9 cellular contexts compared by ENCODE assay signal in the genomic region with DNA sequence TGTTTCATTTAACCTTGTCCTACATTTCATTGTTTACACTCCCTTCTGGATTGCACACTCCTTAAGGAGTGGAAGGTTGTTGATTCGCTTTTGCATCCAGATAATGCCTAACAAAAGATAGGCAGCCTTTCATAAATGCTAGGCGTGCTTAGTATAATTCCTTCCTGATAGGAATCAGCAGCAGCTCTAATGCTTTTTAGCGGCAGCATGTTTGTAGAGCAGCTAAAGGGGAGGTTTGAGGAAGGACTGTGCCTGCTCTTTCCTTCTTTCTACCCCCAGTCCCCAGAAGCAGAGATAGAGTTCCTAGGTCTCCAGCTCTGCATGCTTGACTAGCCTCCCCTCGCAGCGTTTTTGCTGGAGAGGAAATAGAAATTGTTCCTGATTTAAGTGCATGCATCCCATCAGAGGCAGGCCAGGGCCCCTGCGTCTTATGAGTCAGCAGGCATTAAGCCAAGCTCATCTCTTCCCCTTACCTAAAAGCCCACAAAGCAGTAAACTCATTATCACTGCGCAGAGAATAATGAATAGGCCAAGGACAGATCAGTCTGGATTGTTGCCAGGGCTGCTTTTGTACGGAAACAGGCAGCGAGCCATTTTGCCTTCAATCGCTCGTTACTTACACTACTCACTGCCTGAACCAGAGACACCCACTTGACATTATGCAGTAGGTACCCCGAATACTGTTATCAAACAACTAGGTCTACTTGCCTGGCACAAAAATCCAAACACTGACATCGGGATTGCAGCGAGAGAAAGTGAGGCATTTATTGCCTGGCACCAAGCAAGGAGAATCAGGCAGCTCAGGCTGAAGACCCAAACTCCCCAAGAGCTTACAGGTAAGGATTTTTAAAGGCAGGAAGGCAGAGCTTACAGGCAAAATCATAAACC. TPM values are rescaled to one million over a fixed set of nuclear protein-coding genes. Genes with fewer than 3 reads are reported as not detected.
DNase-seq lines count a peak whose midpoint lies in the region; ATAC-seq and TF ChIP-seq lines count a peak whose summit lies in the region.
"Had no signal": no experiment of that assay in that cellular context is flagged by ENCODE, and none has a peak within 500 bp of the region (broad histone marks: within the 10 kb centered on the region; RNA-seq: fewer than 3 reads in every experiment).

No MANE protein-coding gene starts in this region.

- no peaks in the 10 kb centered on the region for H3K9me3 ChIP-seq in right lobe of liver

- H3K4me2 ChIP-seq in GM23338 = no peak overlapping the region

- H3K36me3 Mint-ChIP-seq in GM23338 (ENCODE audit: low read depth) = peaks cover 6% of the 10 kb centered on the region

- WGBS in right lobe of liver (ENCODE audit: insufficient coverage, low coverage, low lambda C conversion rate, missing lambda C conversion rate) = 45% methylated on average over 13 of the region's 14 CpGs

- peak overlapping the region; percentile 54 for H2AFZ ChIP-seq in GM23338

- H4K20me1 ChIP-seq in GM23338 (replicated peaks; ENCODE audit: insufficient read depth) = no peaks in the 10 kb centered on the region

- ATAC-seq in GM23338 (no peak), right lobe of liver (peak; percentile 61 to 87 (median 73)), HG03045 (IDR thresholded peaks at IDR 0.05; ENCODE audit: unreplicated experiment) (no peak), HG03039 (IDR thresholded peaks at IDR 0.05; ENCODE audit: unreplicated experiment) (no peak)

- 0 out of 2 replicates have a peak overlapping the region, but pooled peaks have one; percentile 3 for H3K27ac Mint-ChIP-seq in GM23338

- no peaks in the 10 kb centered on the region for H3K27me3 Mint-ChIP-seq in GM23338 (ENCODE audit: insufficient read depth, low read depth, poor library complexity)

- H3K27me3 ChIP-seq in GM23338 (ENCODE audit: insufficient read depth) = no peaks in the 10 kb centered on the region
- no peaks in the 10 kb centered on the region for H3K27me3 ChIP-seq in right lobe of liver

- H3K79me2 ChIP-seq in GM23338 (replicated peaks; ENCODE audit: insufficient read depth) = no peaks in the 10 kb centered on the region

- H3K36me3 ChIP-seq in GM23338 (ENCODE audit: insufficient read depth) (no peaks in the 10 kb centered on the region), right lobe of liver (no peaks in the 10 kb centered on the region)

- intact Hi-C loops in right lobe of liver (cut with DNase I) = no loop called here

- peaks cover 14% of the 10 kb centered on the region for H3K4me1 Mint-ChIP-seq in GM23338

- H3K9me3 Mint-ChIP-seq in GM23338 = peaks cover 18% of the 10 kb centered on the region

- H3K4me1 ChIP-seq in GM23338 (ENCODE audit: insufficient read depth) = no peaks in the 10 kb centered on the region; the same call in 1 of the 2 replicates
- H3K4me1 ChIP-seq in right lobe of liver = no peaks in the 10 kb centered on the region

- DNase-seq in GM23338 (ENCODE audit: low spot score) (no peak), NCI-H2171 (lab: John Stamatoyannopoulos, UW) (peak; percentile 37), astrocyte of the cerebellum (ENCODE audit: low read depth) (peak; percentile 80), right lobe of liver (peak in 1 of 3 donors; percentile 33), epidermal melanocyte (ENCODE audit: insufficient read length, low spot score) (no peak)
- DNase-seq in central memory CD4-positive, alpha-beta T cell = no peak

- H3K9me2 ChIP-seq in GM23338 (ENCODE audit: insufficient read depth) = no peaks in the 10 kb centered on the region

- in situ Hi-C loops in astrocyte of the cerebellum (cut with HindIII; ENCODE audit: low sequenced_read_pairs) = no loop called here

- H3K4me3 ChIP-seq in GM23338 (no peak overlapping the region), astrocyte of the cerebellum (ENCODE audit: low read depth, low read length) (no peak overlapping the region), right lobe of liver (no peak overlapping the region)

- TF ChIP-seq CTCF in GM23338 (conservative IDR thresholded peaks at IDR 0.05; ENCODE audit: low read depth in 2 of 2) (no peak), astrocyte of the cerebellum (IDR thresholded peaks at IDR 0.05; ENCODE audit: low read depth, low read length, missing control alignments) (no peak), right lobe of liver (IDR thresholded peaks at IDR 0.05) (no peak)

- no peak overlapping the region for H3K4me3 Mint-ChIP-seq in GM23338

- TF ChIP-seq POLR2A in right lobe of liver (IDR thresholded peaks at IDR 0.05) = no peak

- H3F3A ChIP-seq in GM23338 (replicated peaks; ENCODE audit: low read depth) = no peaks in the 10 kb centered on the region

- H3K27ac ChIP-seq in GM23338 (ENCODE audit: low read depth) = no peak overlapping the region
- no peak overlapping the region for H3K27ac ChIP-seq in right lobe of liver

TF ChIP-seq in GM23338, 12 proteins besides CTCF, POLR2A, EP300 and RAD21 (continues in another document):
- TF ChIP-seq, protein P1, sequence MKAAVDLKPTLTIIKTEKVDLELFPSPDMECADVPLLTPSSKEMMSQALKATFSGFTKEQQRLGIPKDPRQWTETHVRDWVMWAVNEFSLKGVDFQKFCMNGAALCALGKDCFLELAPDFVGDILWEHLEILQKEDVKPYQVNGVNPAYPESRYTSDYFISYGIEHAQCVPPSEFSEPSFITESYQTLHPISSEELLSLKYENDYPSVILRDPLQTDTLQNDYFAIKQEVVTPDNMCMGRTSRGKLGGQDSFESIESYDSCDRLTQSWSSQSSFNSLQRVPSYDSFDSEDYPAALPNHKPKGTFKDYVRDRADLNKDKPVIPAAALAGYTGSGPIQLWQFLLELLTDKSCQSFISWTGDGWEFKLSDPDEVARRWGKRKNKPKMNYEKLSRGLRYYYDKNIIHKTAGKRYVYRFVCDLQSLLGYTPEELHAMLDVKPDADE (IDR thresholded peaks at IDR 0.05) = no peak
- TF ChIP-seq ZNF331 (CRISPR knock-in tag; IDR thresholded peaks at IDR 0.05; ENCODE audit: low read depth) (no peak), JUNB (IDR thresholded peaks at IDR 0.05; ENCODE audit: unreplicated experiment) (no peak), CREB1 (CRISPR knock-in tag; IDR thresholded peaks at IDR 0.05; ENCODE audit: low read depth) (no peak), ZNF114 (CRISPR knock-in tag; IDR thresholded peaks at IDR 0.05) (no peak)
- TF ChIP-seq, protein P2, sequence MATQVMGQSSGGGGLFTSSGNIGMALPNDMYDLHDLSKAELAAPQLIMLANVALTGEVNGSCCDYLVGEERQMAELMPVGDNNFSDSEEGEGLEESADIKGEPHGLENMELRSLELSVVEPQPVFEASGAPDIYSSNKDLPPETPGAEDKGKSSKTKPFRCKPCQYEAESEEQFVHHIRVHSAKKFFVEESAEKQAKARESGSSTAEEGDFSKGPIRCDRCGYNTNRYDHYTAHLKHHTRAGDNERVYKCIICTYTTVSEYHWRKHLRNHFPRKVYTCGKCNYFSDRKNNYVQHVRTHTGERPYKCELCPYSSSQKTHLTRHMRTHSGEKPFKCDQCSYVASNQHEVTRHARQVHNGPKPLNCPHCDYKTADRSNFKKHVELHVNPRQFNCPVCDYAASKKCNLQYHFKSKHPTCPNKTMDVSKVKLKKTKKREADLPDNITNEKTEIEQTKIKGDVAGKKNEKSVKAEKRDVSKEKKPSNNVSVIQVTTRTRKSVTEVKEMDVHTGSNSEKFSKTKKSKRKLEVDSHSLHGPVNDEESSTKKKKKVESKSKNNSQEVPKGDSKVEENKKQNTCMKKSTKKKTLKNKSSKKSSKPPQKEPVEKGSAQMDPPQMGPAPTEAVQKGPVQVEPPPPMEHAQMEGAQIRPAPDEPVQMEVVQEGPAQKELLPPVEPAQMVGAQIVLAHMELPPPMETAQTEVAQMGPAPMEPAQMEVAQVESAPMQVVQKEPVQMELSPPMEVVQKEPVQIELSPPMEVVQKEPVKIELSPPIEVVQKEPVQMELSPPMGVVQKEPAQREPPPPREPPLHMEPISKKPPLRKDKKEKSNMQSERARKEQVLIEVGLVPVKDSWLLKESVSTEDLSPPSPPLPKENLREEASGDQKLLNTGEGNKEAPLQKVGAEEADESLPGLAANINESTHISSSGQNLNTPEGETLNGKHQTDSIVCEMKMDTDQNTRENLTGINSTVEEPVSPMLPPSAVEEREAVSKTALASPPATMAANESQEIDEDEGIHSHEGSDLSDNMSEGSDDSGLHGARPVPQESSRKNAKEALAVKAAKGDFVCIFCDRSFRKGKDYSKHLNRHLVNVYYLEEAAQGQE (IDR thresholded peaks at IDR 0.05; ENCODE audit: unreplicated experiment) = no peak

RNA-seq across cellular contexts. Expression of a gene that starts 14.1 kb away (rescaled TPM):
- 0.24 TPM in 1 of 2 replicates, not detected in the other for total RNA-seq in GM23338 (2014; rRNA removed; shearing (Covaris generic))
- polyA plus RNA-seq in GM23338 (2016; fragmentation: Nextera tagmentation; extraction: Ambion mirVana) = not detected in 2 replicates
- not detected for total RNA-seq in right lobe of liver
- total RNA-seq: glomerular endothelial cell had no signal

RNA-seq across cellular contexts. Expression of a gene that starts 42.9 kb away (rescaled TPM):
- 15.2 and 15.6 TPM in 2 replicates for total RNA-seq in GM23338 (2014; rRNA removed; shearing (Covaris generic))
- 6.9 and 7.3 TPM in 2 replicates for polyA plus RNA-seq in GM23338 (2016; fragmentation: Nextera tagmentation; extraction: Ambion mirVana)
- total RNA-seq in right lobe of liver = 1 to 10 TPM; 4.0 to 4.7 (median 4.2) TPM

Comparison
In these comparisons a context has a peak if more than half of its experiments do, and no peak if none do; other contexts are left out.
1. ATAC-seq: peak in right lobe of liver (4 of 4); none in GM23338 (single experiment), HG03045 (single experiment) and HG03039 (single experiment).
2. DNase-seq: peak in NCI-H2171 (single experiment) and astrocyte of the cerebellum (single experiment); none in GM23338 (single experiment), epidermal melanocyte (single experiment) and central memory CD4-positive, alpha-beta T cell (single experiment).